In genomic region chr19:5434970-5435641, GRCh38 we compare ENCODE assay signal across 11 cellular contexts. TPM values are rescaled to one million over a fixed set of nuclear protein-coding genes. Genes with fewer than 3 reads are reported as not detected.
A peak's percentile ranks its signal among the peaks of the same experiment; 100 is the strongest.
DNase-seq lines count a peak whose midpoint lies in the region; ATAC-seq and TF ChIP-seq lines count a peak whose summit lies in the region.
"Had no signal": no experiment of that assay in that cellular context is flagged by ENCODE, and none has a peak within 500 bp of the region (broad histone marks: within the 10 kb centered on the region; RNA-seq: fewer than 3 reads in every experiment).

No MANE protein-coding gene starts in this region.

- intact Hi-C loops in heart right ventricle (cut with DNase I) = no loop called here

- H3K27me3 ChIP-seq in osteoblast (ENCODE audit: insufficient read depth, low read length) (no peaks in the 10 kb centered on the region), heart right ventricle (peaks cover 0 to 59% (median 45%) of the 10 kb centered on the region in 7 donors)

- H3K4me3 ChIP-seq in osteoblast (ENCODE audit: insufficient read depth, low read length) (peak overlapping the region; percentile 25), heart right ventricle (no peak overlapping the region)
- H3K4me3 ChIP-seq: PC-9 had no signal

- H4K20me1 ChIP-seq in osteoblast (ENCODE audit: insufficient read depth, low read length) = no peaks in the 10 kb centered on the region

- H3K36me3 ChIP-seq in osteoblast (ENCODE audit: insufficient read depth, low read length) = no peaks in the 10 kb centered on the region
- H3K36me3 ChIP-seq in heart right ventricle = no peaks in the 10 kb centered on the region

- H3K27ac ChIP-seq in osteoblast (ENCODE audit: low read depth, low read length) (peak overlapping the region; percentile 78), heart right ventricle (no peak overlapping the region)
- H3K27ac ChIP-seq: parathyroid adenoma, PC-9 had no signal

- H3K9me3 ChIP-seq in osteoblast (ENCODE audit: low read depth, low read length) (no peaks in the 10 kb centered on the region), heart right ventricle (no peaks in the 10 kb centered on the region)

- H3K79me2 ChIP-seq in osteoblast (ENCODE audit: insufficient read depth, low read length) = no peaks in the 10 kb centered on the region
- H3K79me2 ChIP-seq: parathyroid adenoma had no signal

- WGBS in heart right ventricle, 2 donors = 71 to 78% methylated on average over 9 of the region's 9 CpGs

- in situ Hi-C loops in ACHN (cut with HindIII; ENCODE audit: low pct_ligation_motif_present, low pct_unique_long_range_greater_than_20kb, low sequenced_read_pairs) = no loop called here

- peak; percentile 48 for DNase-seq in ACHN
- peak in 57 of 76 experiments; percentile 6 to 84 (median 45) for DNase-seq in HUDEP-2 (lab: John Stamatoyannopoulos, UW; ENCODE audit: unreplicated experiment in 76 of 76)
- DNase-seq in astrocyte of the hippocampus (ENCODE audit: low read depth, low spot score) = peak; percentile 80
- DNase-seq in osteoblast (ENCODE audit: insufficient read length, low spot score, missing footprints) = peak; percentile 97
- no peak for DNase-seq in heart right ventricle
- DNase-seq in NCI-H2171 treated with DMSO at 0.1 percent for 48 hours (lab: John Stamatoyannopoulos, UW) = no peak
- no peak for DNase-seq in pons (ENCODE audit: low spot score)
- DNase-seq: effector memory CD4-positive, alpha-beta T cell; PC-9 had no signal

- H3K4me2 ChIP-seq in osteoblast (ENCODE audit: insufficient read depth, low read length) = peak overlapping the region; percentile 62
- H3K4me2 ChIP-seq: PC-9 had no signal

- ATAC-seq in heart right ventricle (no peak), GM19397 (IDR thresholded peaks at IDR 0.05; ENCODE audit: unreplicated experiment) (no peak)

- H3K4me1 ChIP-seq in osteoblast (ENCODE audit: insufficient read depth, low read length) (peaks cover 19% of the 10 kb centered on the region), heart right ventricle (no peaks in the 10 kb centered on the region)
- H3K4me1 ChIP-seq: parathyroid adenoma had no signal

- H2AFZ ChIP-seq in osteoblast (ENCODE audit: low read length) = no peak overlapping the region
- H2AFZ ChIP-seq: parathyroid adenoma, PC-9 had no signal

- no peak for TF ChIP-seq CTCF in osteoblast (IDR thresholded peaks at IDR 0.05; ENCODE audit: extremely low read depth, low read depth, low read length)
- no peak for TF ChIP-seq CTCF in heart right ventricle (IDR thresholded peaks at IDR 0.05)

RNA-seq across cellular contexts. Expression of gene ZNRF4, which starts 20.1 kb away (rescaled TPM):
- total RNA-seq in osteoblast (not detected in 2 replicates), heart right ventricle (not detected)
- polyA plus RNA-seq in heart right ventricle = not detected
- total RNA-seq: PC-9 had no signal

Comparison
In these comparisons a context has a peak if more than half of its experiments do, and no peak if none do; other contexts are left out.
1. DNase-seq: peak in ACHN (single experiment), HUDEP-2 (57 of 76), astrocyte of the hippocampus (single experiment) and osteoblast (single experiment); none in heart right ventricle (0 of 2), NCI-H2171 treated with DMSO at 0.1 percent for 48 hours (single experiment) and pons (single experiment).